13 cellular contexts compared by ENCODE assay signal in genomic region chr1:224734261-224734935, GRCh38.
DNase-seq lines count a peak whose midpoint lies in the region; ATAC-seq and TF ChIP-seq lines count a peak whose summit lies in the region.
"Had no signal": no experiment of that assay in that cellular context is flagged by ENCODE, and none has a peak within 500 bp of the region (broad histone marks: within the 10 kb centered on the region; RNA-seq: fewer than 3 reads in every experiment).

No MANE protein-coding gene starts in this region.

- H3K4me3 ChIP-seq in GM06990 (replicated peaks; ENCODE audit: low read depth, low read length) (no peak overlapping the region), choroid plexus epithelial cell (ENCODE audit: low read depth, low read length) (no peak overlapping the region), neural cell (ENCODE audit: low read length) (no peak overlapping the region)
- H3K4me3 ChIP-seq: upper lobe of left lung had no signal

- DNase-seq in GM06990 (ENCODE audit: extremely low read depth, insufficient read length) (no peak), HuH-7 (ENCODE audit: low spot score) (peak; percentile 20), choroid plexus epithelial cell (ENCODE audit: low read depth) (no peak), HuH-7.5 (ENCODE audit: low spot score) (no peak), COLO829 (ENCODE audit: low spot score) (no peak)
- DNase-seq: central memory CD4-positive, alpha-beta T cell; left colon; NCI-H2081 treated with DMSO at 0.1 percent for 48 hours; stimulated activated CD4-positive, alpha-beta T cell treated with anti-CD3 and anti-CD28 coated beads, Interleukin-2, amount 100 ng/mL, for 24 hours had no signal

- no peak overlapping the region for H2AFZ ChIP-seq in neural cell (ENCODE audit: low read depth, low read length)

- TF ChIP-seq RAD21 in neural cell (conservative IDR thresholded peaks at IDR 0.05) = no peak

- H3K4me1 Mint-ChIP-seq in stimulated activated memory B cell treated with anti-CD40 and anti-IgM and Interleukin-4, amounts not matched to agents 10 μg/mL and 1 μg/mL and 100 μg/mL, for 72 hours = peaks cover 18% of the 10 kb centered on the region

- no peaks in the 10 kb centered on the region for H3K36me3 Mint-ChIP-seq in stimulated activated memory B cell treated with anti-CD40 and anti-IgM and Interleukin-4, amounts not matched to agents 10 μg/mL and 1 μg/mL and 100 μg/mL, for 72 hours

- H3K9me3 Mint-ChIP-seq in stimulated activated memory B cell treated with anti-CD40 and anti-IgM and Interleukin-4, amounts not matched to agents 10 μg/mL and 1 μg/mL and 100 μg/mL, for 72 hours = no peaks in the 10 kb centered on the region
- H3K9me3 Mint-ChIP-seq: activated naive CD4-positive, alpha-beta T cell treated with anti-CD3 and anti-CD28 coated beads for 36 hours had no signal

- no peak overlapping the region for H3K4me3 Mint-ChIP-seq in stimulated activated memory B cell treated with anti-CD40 and anti-IgM and Interleukin-4, amounts not matched to agents 10 μg/mL and 1 μg/mL and 100 μg/mL, for 72 hours
- H3K4me3 Mint-ChIP-seq: activated naive CD4-positive, alpha-beta T cell treated with anti-CD3 and anti-CD28 coated beads for 36 hours had no signal

- no peak for ATAC-seq in stimulated activated memory B cell treated with anti-CD40 and anti-IgM and Interleukin-4, amounts not matched to agents 10 μg/mL and 1 μg/mL and 100 μg/mL, for 72 hours
- ATAC-seq: left colon had no signal

- H3K4me2 ChIP-seq in neural cell (ENCODE audit: low read length) = no peak overlapping the region

- H3K27ac Mint-ChIP-seq in stimulated activated memory B cell treated with anti-CD40 and anti-IgM and Interleukin-4, amounts not matched to agents 10 μg/mL and 1 μg/mL and 100 μg/mL, for 72 hours = no peak overlapping the region

- TF ChIP-seq CTCF in GM06990 (IDR thresholded peaks at IDR 0.05; ENCODE audit: insufficient read depth, low read length, poor library complexity, severe bottlenecking) = peak; percentile 24
- peak; percentile 26 for TF ChIP-seq CTCF in choroid plexus epithelial cell (conservative IDR thresholded peaks at IDR 0.05; ENCODE audit: low read depth, low read length)
- TF ChIP-seq CTCF in neural cell (IDR thresholded peaks at IDR 0.05; ENCODE audit: poor library complexity, severe bottlenecking) = no peak

- H3K36me3 ChIP-seq in GM06990 (ENCODE audit: control insufficient read depth, insufficient read depth, low read length) (no peaks in the 10 kb centered on the region), neural cell (ENCODE audit: insufficient read depth, low read length) (no peaks in the 10 kb centered on the region)
- H3K36me3 ChIP-seq: upper lobe of left lung had no signal

- H3K9me2 ChIP-seq in neural cell (ENCODE audit: insufficient read depth, low read length) = no peaks in the 10 kb centered on the region

- no peak for TF ChIP-seq EP300 in neural cell (conservative IDR thresholded peaks at IDR 0.05; ENCODE audit: poor library complexity, severe bottlenecking)

- no peaks in the 10 kb centered on the region for H3F3A ChIP-seq in neural cell (ENCODE audit: insufficient read depth, low read length, poor library complexity, severe bottlenecking)

- H3K79me2 ChIP-seq in neural cell (replicated peaks; ENCODE audit: insufficient read depth, low read length) = no peaks in the 10 kb centered on the region

- H3K27me3 Mint-ChIP-seq in stimulated activated memory B cell treated with anti-CD40 and anti-IgM and Interleukin-4, amounts not matched to agents 10 μg/mL and 1 μg/mL and 100 μg/mL, for 72 hours = peaks cover 19% of the 10 kb centered on the region

- peak overlapping the region; percentile 75 for H3K27ac ChIP-seq in neural cell (ENCODE audit: low read length)
- H3K27ac ChIP-seq: upper lobe of left lung had no signal

- no peak overlapping the region for H3K9ac ChIP-seq in neural cell (ENCODE audit: low read length)

- H4K20me1 ChIP-seq in neural cell (ENCODE audit: insufficient read depth) = no peaks in the 10 kb centered on the region

- H3K9me3 ChIP-seq in neural cell (ENCODE audit: low read length) = no peaks in the 10 kb centered on the region
- H3K9me3 ChIP-seq: upper lobe of left lung had no signal

- H3K27me3 ChIP-seq in GM06990 (replicated peaks; ENCODE audit: control insufficient read depth, insufficient read depth, low read length) (no peaks in the 10 kb centered on the region), neural cell (ENCODE audit: insufficient read depth, low read depth, low read length) (no peaks in the 10 kb centered on the region)
- H3K27me3 ChIP-seq: upper lobe of left lung had no signal

TF ChIP-seq in neural cell, 6 proteins besides CTCF, POLR2A, EP300 and RAD21:
- TF ChIP-seq SMC3 (conservative IDR thresholded peaks at IDR 0.05; ENCODE audit: poor library complexity) = no peak
- no peak for TF ChIP-seq TAF1 (IDR thresholded peaks at IDR 0.05; ENCODE audit: low read depth)
- TF ChIP-seq MXI1 (conservative IDR thresholded peaks at IDR 0.05; ENCODE audit: poor library complexity, severe bottlenecking) = no peak
- TF ChIP-seq REST (IDR thresholded peaks at IDR 0.05; ENCODE audit: borderline replicate concordance) = no peak
- TF ChIP-seq POLR2AphosphoS5 (IDR thresholded peaks at IDR 0.05) = no peak
- TF ChIP-seq EZH2 (IDR thresholded peaks at IDR 0.05; ENCODE audit: borderline replicate concordance, insufficient read depth, low read length, poor library complexity, severe bottlenecking) = no peak
